Comparison of ENCODE assay signal across 2 cellular contexts in the genomic region with DNA sequence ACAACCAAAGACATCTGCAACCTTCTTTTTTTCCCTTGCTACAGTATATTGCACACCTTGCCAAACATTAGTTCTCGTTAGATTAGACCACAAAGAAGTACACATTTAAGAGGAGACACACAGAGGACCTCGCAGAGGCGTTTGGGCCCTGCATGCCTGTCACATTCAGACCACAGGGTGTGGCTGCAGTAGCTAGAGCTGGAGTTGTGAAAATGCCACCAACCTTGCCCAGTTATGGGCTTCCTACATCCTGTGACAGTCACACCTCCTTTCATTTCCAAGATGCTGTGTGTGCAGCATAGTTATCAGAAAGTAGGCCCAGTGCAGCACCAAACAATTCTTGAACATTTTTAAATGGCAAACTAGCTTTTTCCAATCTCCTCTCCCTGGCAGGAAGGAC.
TF ChIP-seq lines count a peak whose summit lies in the region.

No MANE protein-coding gene starts in this region.

TF ChIP-seq in SK-N-SH, 30 proteins besides CTCF, POLR2A, EP300 and RAD21 (continued from another document):
- TF ChIP-seq IRF3 (IDR thresholded peaks at IDR 0.05; ENCODE audit: low read depth, low read length) (no peak), USF1 (IDR thresholded peaks at IDR 0.05; ENCODE audit: borderline replicate concordance, low read depth) (no peak), TEAD4 (IDR thresholded peaks at IDR 0.05; ENCODE audit: borderline replicate concordance, insufficient read depth) (no peak)
TF ChIP-seq in SK-N-SH: peak in this region for 0.

TF ChIP-seq in SK-N-SH treated with all-trans-retinoic acid at 6 μM for 48 hours, 23 proteins besides CTCF, POLR2A, EP300 and RAD21 (continued from another document):
- TF ChIP-seq, protein P1, sequence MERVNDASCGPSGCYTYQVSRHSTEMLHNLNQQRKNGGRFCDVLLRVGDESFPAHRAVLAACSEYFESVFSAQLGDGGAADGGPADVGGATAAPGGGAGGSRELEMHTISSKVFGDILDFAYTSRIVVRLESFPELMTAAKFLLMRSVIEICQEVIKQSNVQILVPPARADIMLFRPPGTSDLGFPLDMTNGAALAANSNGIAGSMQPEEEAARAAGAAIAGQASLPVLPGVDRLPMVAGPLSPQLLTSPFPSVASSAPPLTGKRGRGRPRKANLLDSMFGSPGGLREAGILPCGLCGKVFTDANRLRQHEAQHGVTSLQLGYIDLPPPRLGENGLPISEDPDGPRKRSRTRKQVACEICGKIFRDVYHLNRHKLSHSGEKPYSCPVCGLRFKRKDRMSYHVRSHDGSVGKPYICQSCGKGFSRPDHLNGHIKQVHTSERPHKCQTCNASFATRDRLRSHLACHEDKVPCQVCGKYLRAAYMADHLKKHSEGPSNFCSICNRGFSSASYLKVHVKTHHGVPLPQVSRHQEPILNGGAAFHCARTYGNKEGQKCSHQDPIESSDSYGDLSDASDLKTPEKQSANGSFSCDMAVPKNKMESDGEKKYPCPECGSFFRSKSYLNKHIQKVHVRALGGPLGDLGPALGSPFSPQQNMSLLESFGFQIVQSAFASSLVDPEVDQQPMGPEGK (CRISPR knock-in tag; IDR thresholded peaks at IDR 0.05; ENCODE audit: borderline replicate concordance), result no peak
- TF ChIP-seq ZFP30 (CRISPR knock-in tag; IDR thresholded peaks at IDR 0.05) (no peak), ZNF8 (CRISPR knock-in tag; IDR thresholded peaks at IDR 0.05) (no peak), PPARA (CRISPR knock-in tag; IDR thresholded peaks at IDR 0.05; ENCODE audit: borderline replicate concordance) (no peak), ZFP3 (CRISPR knock-in tag; IDR thresholded peaks at IDR 0.05) (no peak), TCF4 (CRISPR knock-in tag; IDR thresholded peaks at IDR 0.05; ENCODE audit: borderline replicate concordance) (no peak), TSHZ2 (CRISPR knock-in tag; IDR thresholded peaks at IDR 0.05) (no peak), OSR1 (CRISPR knock-in tag; IDR thresholded peaks at IDR 0.05) (no peak), ZNF70 (CRISPR knock-in tag; IDR thresholded peaks at IDR 0.05) (no peak), ZC3H10 (CRISPR knock-in tag; IDR thresholded peaks at IDR 0.05) (no peak)
- TF ChIP-seq, protein P2, sequence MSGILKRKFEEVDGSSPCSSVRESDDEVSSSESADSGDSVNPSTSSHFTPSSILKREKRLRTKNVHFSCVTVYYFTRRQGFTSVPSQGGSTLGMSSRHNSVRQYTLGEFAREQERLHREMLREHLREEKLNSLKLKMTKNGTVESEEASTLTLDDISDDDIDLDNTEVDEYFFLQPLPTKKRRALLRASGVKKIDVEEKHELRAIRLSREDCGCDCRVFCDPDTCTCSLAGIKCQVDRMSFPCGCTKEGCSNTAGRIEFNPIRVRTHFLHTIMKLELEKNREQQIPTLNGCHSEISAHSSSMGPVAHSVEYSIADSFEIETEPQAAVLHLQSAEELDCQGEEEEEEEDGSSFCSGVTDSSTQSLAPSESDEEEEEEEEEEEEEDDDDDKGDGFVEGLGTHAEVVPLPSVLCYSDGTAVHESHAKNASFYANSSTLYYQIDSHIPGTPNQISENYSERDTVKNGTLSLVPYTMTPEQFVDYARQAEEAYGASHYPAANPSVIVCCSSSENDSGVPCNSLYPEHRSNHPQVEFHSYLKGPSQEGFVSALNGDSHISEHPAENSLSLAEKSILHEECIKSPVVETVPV (CRISPR knock-in tag; IDR thresholded peaks at IDR 0.05), result no peak
TF ChIP-seq in SK-N-SH treated with all-trans-retinoic acid at 6 μM for 48 hours: peak in this region for 0.
